8 cellular contexts compared by ENCODE assay signal in the genomic region with DNA sequence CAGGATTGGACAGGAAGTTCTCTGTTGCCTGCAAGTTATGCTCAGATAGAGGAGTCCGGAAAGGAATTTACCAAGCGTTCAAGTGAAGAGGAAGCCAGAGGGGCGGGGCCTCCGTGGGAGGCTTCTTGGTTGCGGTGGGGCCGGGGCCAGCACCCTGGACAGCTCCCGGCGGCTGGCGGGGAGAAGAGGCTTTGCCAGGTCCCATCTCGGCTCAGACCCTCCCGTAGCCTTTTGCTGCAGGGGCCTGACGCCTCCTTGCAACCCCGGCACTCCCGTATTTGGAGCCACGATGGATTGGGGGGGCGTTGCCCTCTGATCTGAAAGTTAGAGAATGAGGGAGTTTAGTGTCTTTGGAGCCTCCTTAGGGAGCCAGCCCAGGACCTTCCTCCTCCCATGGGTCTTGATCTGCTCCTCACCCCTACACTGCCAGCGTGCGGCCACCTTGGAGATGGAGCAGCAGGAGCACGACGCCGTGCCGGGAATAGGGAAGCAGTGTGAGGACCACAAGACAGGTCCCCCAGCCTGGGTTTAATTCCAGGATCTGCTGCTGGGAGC. TPM values are rescaled to one million over a fixed set of nuclear protein-coding genes. Genes with fewer than 3 reads are reported as not detected.
A peak's percentile ranks its signal among the peaks of the same experiment; 100 is the strongest.
DNase-seq lines count a peak whose midpoint lies in the region; ATAC-seq lines count a peak whose summit lies in the region.

No MANE protein-coding gene starts in this region.

- ATAC-seq in central memory CD8-positive, alpha-beta T cell (replicated peaks; ENCODE audit: extremely low read depth, poor library complexity, severe bottlenecking), result peak; percentile 58

- H3K36me3 Mint-ChIP-seq in central memory CD8-positive, alpha-beta T cell (ENCODE audit: insufficient read depth), result peaks cover 2% of the 10 kb centered on the region

- H3K4me3 Mint-ChIP-seq in central memory CD8-positive, alpha-beta T cell, result no peak overlapping the region

- no peak overlapping the region for H3K27ac Mint-ChIP-seq in central memory CD8-positive, alpha-beta T cell (ENCODE audit: low read depth)

- peaks cover 11% of the 10 kb centered on the region for H3K9me3 Mint-ChIP-seq in central memory CD8-positive, alpha-beta T cell

- peak; percentile 68 for DNase-seq in SIG-M5 treated with dmso at 0.1 percent for 504 hours (lab: John Stamatoyannopoulos, UW; ENCODE audit: unreplicated experiment)
- no peak for DNase-seq in SIG-M5 (lab: John Stamatoyannopoulos, UW)
- DNase-seq in HPDE6-E6E7 (ENCODE audit: extremely low spot score), result peak; percentile 58
- DNase-seq in activated CD4-positive, CD25-positive, alpha-beta regulatory T cell (lab: John Stamatoyannopoulos, UW), result peak in 3 of 4 experiments; percentile 8 to 33 (median 30)
- DNase-seq in central memory CD8-positive, alpha-beta T cell (ENCODE audit: low spot score in 2 of 2), result peak; percentile 33 to 51
- DNase-seq in lung microvascular endothelial cell (ENCODE audit: low read depth in 2 of 2), result peak; percentile 62 to 80
- DNase-seq in stimulated activated CD8-positive, alpha-beta memory T cell treated with anti-CD3 and anti-CD28 coated beads, Interleukin-15, amount 100 ng/mL, for 48 hours (ENCODE audit: low read depth in 2 of 2), result peak; percentile 55 to 66
- no peak for DNase-seq in NCI-H1694 (lab: John Stamatoyannopoulos, UW)

- H3K4me1 Mint-ChIP-seq in central memory CD8-positive, alpha-beta T cell, result peaks cover 16% of the 10 kb centered on the region

- peaks cover 85% of the 10 kb centered on the region for H3K27me3 Mint-ChIP-seq in central memory CD8-positive, alpha-beta T cell

RNA-seq across cellular contexts. Expression of gene SLC18A3, which starts 3.1 kb away (rescaled TPM):
- not detected in 2 replicates for total RNA-seq in lung microvascular endothelial cell

RNA-seq across cellular contexts. Expression of gene CHAT, which starts 6.8 kb away (rescaled TPM):
- not detected in 2 replicates for total RNA-seq in lung microvascular endothelial cell

Comparison
In these comparisons a context has a peak if more than half of its experiments do, and no peak if none do; other contexts are left out.
1. DNase-seq: peak in SIG-M5 treated with dmso at 0.1 percent for 504 hours (single experiment), HPDE6-E6E7 (single experiment), activated CD4-positive, CD25-positive, alpha-beta regulatory T cell (3 of 4), central memory CD8-positive, alpha-beta T cell (2 of 2), lung microvascular endothelial cell (2 of 2) and stimulated activated CD8-positive, alpha-beta memory T cell treated with anti-CD3 and anti-CD28 coated beads, Interleukin-15, amount 100 ng/mL, for 48 hours (2 of 2); none in SIG-M5 (single experiment) and NCI-H1694 (single experiment).